In the genomic region with DNA sequence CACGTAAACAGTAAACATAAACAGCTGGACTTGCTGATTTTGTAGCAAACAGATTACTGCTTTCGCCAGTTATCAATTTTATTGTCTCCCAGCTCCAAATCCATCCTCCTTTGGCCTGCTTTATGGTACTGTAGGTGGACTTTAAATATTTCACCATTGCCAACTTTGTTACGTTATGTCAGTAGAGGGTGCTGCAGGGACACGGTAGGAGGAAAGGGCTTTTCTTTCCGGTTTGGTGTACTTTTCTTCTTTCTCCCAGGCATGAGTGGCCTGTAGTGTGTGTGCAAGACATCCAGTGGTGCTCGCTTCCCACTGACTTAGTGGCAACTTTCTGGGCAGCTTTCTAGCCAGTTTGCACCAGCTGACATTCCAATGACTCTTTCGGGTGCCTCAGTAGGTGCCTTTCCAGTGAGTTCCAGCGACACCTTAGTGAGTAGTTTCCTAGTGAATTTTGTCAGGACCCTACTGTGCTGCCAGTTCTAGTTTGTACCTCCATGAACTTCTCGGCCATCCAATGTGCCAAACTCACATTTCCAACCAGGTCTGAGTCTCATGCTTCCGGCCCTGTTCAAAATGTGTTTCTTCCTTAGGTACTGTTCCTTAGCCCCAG, we compare ENCODE assay signal across 8 cellular contexts.
DNase-seq lines count a peak whose midpoint lies in the region; ATAC-seq lines count a peak whose summit lies in the region.

No MANE protein-coding gene starts in this region.

- intact Hi-C loops in activated CD4-positive, alpha-beta T cell treated with anti-CD3 and anti-CD28 coated beads, Interleukin-2, amount 10 ng/mL, durations not matched to agents 24 days and 14 days (cut with micrococcal nuclease), result no loop called here

- CTCF ChIA-PET in T-cell (lab: Charles Lee), result no interaction called here

- peak; percentile 74 for ATAC-seq in GM19467 (IDR thresholded peaks at IDR 0.05; ENCODE audit: unreplicated experiment)
- no peak for ATAC-seq in T-cell (replicated peaks in 1 of 4)

- POLR2A ChIA-PET in T-cell (lab: Charles Lee), result no interaction called here

- no peak overlapping the region for H3K27ac ChIP-seq in caudate nucleus (ENCODE audit: low read depth, low read length)

- H3K4me3 Mint-ChIP-seq in activated CD4-positive, alpha-beta T cell treated with anti-CD3 and anti-CD28 coated beads, Interleukin-2, amount 10 ng/mL, durations not matched to agents 24 days and 14 days, result no peak overlapping the region
- H3K4me3 Mint-ChIP-seq in T-cell, result no peak overlapping the region

- H3K27me3 Mint-ChIP-seq in activated CD4-positive, alpha-beta T cell treated with anti-CD3 and anti-CD28 coated beads, Interleukin-2, amount 10 ng/mL, durations not matched to agents 24 days and 14 days, result no peaks in the 10 kb centered on the region
- H3K27me3 Mint-ChIP-seq in T-cell, result no peaks in the 10 kb centered on the region

- DNase-seq in DMS153 treated with DMSO at 0.1 percent for 48 hours (lab: John Stamatoyannopoulos, UW; ENCODE audit: unreplicated experiment), result peak; percentile 25
- DNase-seq in KG1 (lab: John Stamatoyannopoulos, UW), result peak; percentile 17
- DNase-seq in RPMI7951 (ENCODE audit: low read depth), result peak; percentile 53
- DNase-seq in hepatic stellate cell (ENCODE audit: low spot score), result peak; percentile 20
- DNase-seq in caudate nucleus (lab: John Stamatoyannopoulos, UW), result no peak
- DNase-seq in activated CD4-positive, alpha-beta T cell treated with anti-CD3 and anti-CD28 coated beads, Interleukin-2, amount 10 ng/mL, durations not matched to agents 24 days and 14 days, result no peak
- DNase-seq in T-cell, result no peak

- no peaks in the 10 kb centered on the region for H3K9me3 Mint-ChIP-seq in activated CD4-positive, alpha-beta T cell treated with anti-CD3 and anti-CD28 coated beads, Interleukin-2, amount 10 ng/mL, durations not matched to agents 24 days and 14 days
- H3K9me3 Mint-ChIP-seq in T-cell, result peaks cover 13 to 39% (median 27%) of the 10 kb centered on the region in 3 donors

- no peaks in the 10 kb centered on the region for H3K4me1 Mint-ChIP-seq in activated CD4-positive, alpha-beta T cell treated with anti-CD3 and anti-CD28 coated beads, Interleukin-2, amount 10 ng/mL, durations not matched to agents 24 days and 14 days
- no peaks in the 10 kb centered on the region for H3K4me1 Mint-ChIP-seq in T-cell

- H3K27ac Mint-ChIP-seq in activated CD4-positive, alpha-beta T cell treated with anti-CD3 and anti-CD28 coated beads, Interleukin-2, amount 10 ng/mL, durations not matched to agents 24 days and 14 days, result no peak overlapping the region
- H3K27ac Mint-ChIP-seq in T-cell, result no peak overlapping the region

- no peaks in the 10 kb centered on the region for H3K36me3 Mint-ChIP-seq in activated CD4-positive, alpha-beta T cell treated with anti-CD3 and anti-CD28 coated beads, Interleukin-2, amount 10 ng/mL, durations not matched to agents 24 days and 14 days (ENCODE audit: low read depth)
- no peaks in the 10 kb centered on the region for H3K36me3 Mint-ChIP-seq in T-cell

Comparison
In these comparisons a context has a peak if more than half of its experiments do, and no peak if none do; other contexts are left out.
1. DNase-seq: peak in DMS153 treated with DMSO at 0.1 percent for 48 hours (single experiment), KG1 (single experiment), RPMI7951 (single experiment) and hepatic stellate cell (single experiment); none in caudate nucleus (0 of 61), activated CD4-positive, alpha-beta T cell treated with anti-CD3 and anti-CD28 coated beads, Interleukin-2, amount 10 ng/mL, durations not matched to agents 24 days and 14 days (single experiment) and T-cell (0 of 34).